ENCODE assay signal across 8 cellular contexts in genomic region chr16:22297114-22297870, GRCh38. TPM values are rescaled to one million over a fixed set of nuclear protein-coding genes. Genes with fewer than 3 reads are reported as not detected.
DNase-seq lines count a peak whose midpoint lies in the region; TF ChIP-seq lines count a peak whose summit lies in the region.

A gene with protein sequence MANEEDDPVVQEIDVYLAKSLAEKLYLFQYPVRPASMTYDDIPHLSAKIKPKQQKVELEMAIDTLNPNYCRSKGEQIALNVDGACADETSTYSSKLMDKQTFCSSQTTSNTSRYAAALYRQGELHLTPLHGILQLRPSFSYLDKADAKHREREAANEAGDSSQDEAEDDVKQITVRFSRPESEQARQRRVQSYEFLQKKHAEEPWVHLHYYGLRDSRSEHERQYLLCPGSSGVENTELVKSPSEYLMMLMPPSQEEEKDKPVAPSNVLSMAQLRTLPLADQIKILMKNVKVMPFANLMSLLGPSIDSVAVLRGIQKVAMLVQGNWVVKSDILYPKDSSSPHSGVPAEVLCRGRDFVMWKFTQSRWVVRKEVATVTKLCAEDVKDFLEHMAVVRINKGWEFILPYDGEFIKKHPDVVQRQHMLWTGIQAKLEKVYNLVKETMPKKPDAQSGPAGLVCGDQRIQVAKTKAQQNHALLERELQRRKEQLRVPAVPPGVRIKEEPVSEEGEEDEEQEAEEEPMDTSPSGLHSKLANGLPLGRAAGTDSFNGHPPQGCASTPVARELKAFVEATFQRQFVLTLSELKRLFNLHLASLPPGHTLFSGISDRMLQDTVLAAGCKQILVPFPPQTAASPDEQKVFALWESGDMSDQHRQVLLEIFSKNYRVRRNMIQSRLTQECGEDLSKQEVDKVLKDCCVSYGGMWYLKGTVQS (plus strand): TSS chr16:22297409. CDS start chr16:22302969, 5,560 bp downstream.

- H3K9me3 ChIP-seq in neural cell (ENCODE audit: low read length) (no peaks in the 10 kb centered on the region), stomach (no peaks in the 10 kb centered on the region)

- no peak for TF ChIP-seq POLR2A in stomach (IDR thresholded peaks at IDR 0.05)

- H3K9ac ChIP-seq in neural cell (ENCODE audit: low read length): peak within 1 kb of the TSS; percentile 90

- in situ Hi-C loops in G401 (cut with HindIII; ENCODE audit: low sequenced_read_pairs): no loop called here

- H3K4me2 ChIP-seq in neural cell (ENCODE audit: low read length): peak within 1 kb of the TSS; percentile 54

- no peaks in the 10 kb centered on the region for H3F3A ChIP-seq in neural cell (ENCODE audit: insufficient read depth, low read length, poor library complexity, severe bottlenecking)

- TF ChIP-seq EP300 in neural cell (conservative IDR thresholded peaks at IDR 0.05; ENCODE audit: poor library complexity, severe bottlenecking) (peak; percentile 73), stomach (IDR thresholded peaks at IDR 0.05) (no peak)

- H3K4me3 ChIP-seq in H7 (ENCODE audit: insufficient read depth, low read depth, low read length): peak within 1 kb of the TSS; percentile 96
- peak within 1 kb of the TSS; percentile 88 for H3K4me3 ChIP-seq in fibroblast of the aortic adventitia (ENCODE audit: low read depth, low read length)
- H3K4me3 ChIP-seq in neural cell (ENCODE audit: low read length): peak within 1 kb of the TSS; percentile 98
- peak within 1 kb of the TSS; percentile 79 to 98 (median 82) for H3K4me3 ChIP-seq in stomach

- H3K36me3 ChIP-seq in H7 (replicated peaks; ENCODE audit: control insufficient read depth, insufficient read depth, low read length): peaks cover 5% of the 10 kb centered on the region
- no peaks in the 10 kb centered on the region for H3K36me3 ChIP-seq in neural cell (ENCODE audit: insufficient read depth, low read length)
- peaks cover 1 to 9% (median 9%) of the 10 kb centered on the region in 4 donors for H3K36me3 ChIP-seq in stomach

- peak within 1 kb of the TSS; percentile 94 for H3K27ac ChIP-seq in neural cell (ENCODE audit: low read length)
- H3K27ac ChIP-seq in stomach: peak within 1 kb of the TSS; percentile 93 to 98 (median 96)

- peak; percentile 97 for TF ChIP-seq RAD21 in neural cell (conservative IDR thresholded peaks at IDR 0.05)

- TF ChIP-seq CTCF in fibroblast of the aortic adventitia (IDR thresholded peaks at IDR 0.05; ENCODE audit: insufficient read depth, low read length) (peak; percentile 76), neural cell (IDR thresholded peaks at IDR 0.05; ENCODE audit: poor library complexity, severe bottlenecking) (peak; percentile 100), stomach (IDR thresholded peaks at IDR 0.05) (peak in 6 of 7 experiments; percentile 36 to 99 (median 89))

- DNase-seq in G401 (ENCODE audit: low spot score): peak; percentile 97
- DNase-seq in H7: peak; percentile 98
- peak; percentile 96 for DNase-seq in M059J (ENCODE audit: low read depth)
- DNase-seq in SHP77 (lab: John Stamatoyannopoulos, UW): peak; percentile 90
- peak; percentile 100 for DNase-seq in activated effector memory CD4-positive, alpha-beta T cell treated with anti-CD3 and anti-CD28 coated beads, Interleukin-2, amount 50 U/mL, for 16 hours
- DNase-seq in fibroblast of the aortic adventitia (ENCODE audit: low read depth): peak; percentile 97
- DNase-seq in stomach: peak; percentile 100

- H3K9me2 ChIP-seq in neural cell (ENCODE audit: insufficient read depth, low read length): no peaks in the 10 kb centered on the region

- peaks cover 18 to 46% (median 35%) of the 10 kb centered on the region in 4 donors for H3K4me1 ChIP-seq in stomach

- intact Hi-C loops in stomach (cut with DNase I; ENCODE audit: low total_unique reads): loop anchor here (5.0 kb wide), 1 partner anchor 95 kb away; no protein-coding TSS in a partner anchor

- H3K79me2 ChIP-seq in neural cell (replicated peaks; ENCODE audit: insufficient read depth, low read length): peaks cover 8% of the 10 kb centered on the region

- 0% methylated on average over 20 to 76 of the region's 76 CpGs for WGBS in stomach, 5 donors

- no peaks in the 10 kb centered on the region for H4K20me1 ChIP-seq in neural cell (ENCODE audit: insufficient read depth)

- H3K27me3 ChIP-seq in H7 (ENCODE audit: control insufficient read depth, insufficient read depth, low read length): no peaks in the 10 kb centered on the region
- no peaks in the 10 kb centered on the region for H3K27me3 ChIP-seq in neural cell (ENCODE audit: insufficient read depth, low read depth, low read length)
- no peaks in the 10 kb centered on the region for H3K27me3 ChIP-seq in stomach

- peak within 1 kb of the TSS; percentile 60 for H2AFZ ChIP-seq in neural cell (ENCODE audit: low read depth, low read length)

TF ChIP-seq in neural cell, 6 proteins besides CTCF, POLR2A, EP300 and RAD21:
- TF ChIP-seq, protein P1, sequence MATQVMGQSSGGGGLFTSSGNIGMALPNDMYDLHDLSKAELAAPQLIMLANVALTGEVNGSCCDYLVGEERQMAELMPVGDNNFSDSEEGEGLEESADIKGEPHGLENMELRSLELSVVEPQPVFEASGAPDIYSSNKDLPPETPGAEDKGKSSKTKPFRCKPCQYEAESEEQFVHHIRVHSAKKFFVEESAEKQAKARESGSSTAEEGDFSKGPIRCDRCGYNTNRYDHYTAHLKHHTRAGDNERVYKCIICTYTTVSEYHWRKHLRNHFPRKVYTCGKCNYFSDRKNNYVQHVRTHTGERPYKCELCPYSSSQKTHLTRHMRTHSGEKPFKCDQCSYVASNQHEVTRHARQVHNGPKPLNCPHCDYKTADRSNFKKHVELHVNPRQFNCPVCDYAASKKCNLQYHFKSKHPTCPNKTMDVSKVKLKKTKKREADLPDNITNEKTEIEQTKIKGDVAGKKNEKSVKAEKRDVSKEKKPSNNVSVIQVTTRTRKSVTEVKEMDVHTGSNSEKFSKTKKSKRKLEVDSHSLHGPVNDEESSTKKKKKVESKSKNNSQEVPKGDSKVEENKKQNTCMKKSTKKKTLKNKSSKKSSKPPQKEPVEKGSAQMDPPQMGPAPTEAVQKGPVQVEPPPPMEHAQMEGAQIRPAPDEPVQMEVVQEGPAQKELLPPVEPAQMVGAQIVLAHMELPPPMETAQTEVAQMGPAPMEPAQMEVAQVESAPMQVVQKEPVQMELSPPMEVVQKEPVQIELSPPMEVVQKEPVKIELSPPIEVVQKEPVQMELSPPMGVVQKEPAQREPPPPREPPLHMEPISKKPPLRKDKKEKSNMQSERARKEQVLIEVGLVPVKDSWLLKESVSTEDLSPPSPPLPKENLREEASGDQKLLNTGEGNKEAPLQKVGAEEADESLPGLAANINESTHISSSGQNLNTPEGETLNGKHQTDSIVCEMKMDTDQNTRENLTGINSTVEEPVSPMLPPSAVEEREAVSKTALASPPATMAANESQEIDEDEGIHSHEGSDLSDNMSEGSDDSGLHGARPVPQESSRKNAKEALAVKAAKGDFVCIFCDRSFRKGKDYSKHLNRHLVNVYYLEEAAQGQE (IDR thresholded peaks at IDR 0.05; ENCODE audit: borderline replicate concordance): peak; percentile 53
- TF ChIP-seq SMC3 (conservative IDR thresholded peaks at IDR 0.05; ENCODE audit: poor library complexity) (peak; percentile 87), TAF1 (IDR thresholded peaks at IDR 0.05; ENCODE audit: low read depth) (peak; percentile 60), POLR2AphosphoS5 (IDR thresholded peaks at IDR 0.05) (peak; percentile 80), MXI1 (conservative IDR thresholded peaks at IDR 0.05; ENCODE audit: poor library complexity, severe bottlenecking) (peak; percentile 96), EZH2 (IDR thresholded peaks at IDR 0.05; ENCODE audit: borderline replicate concordance, insufficient read depth, low read length, poor library complexity, severe bottlenecking) (no peak)

RNA-seq across cellular contexts. Expression of the gene that starts here (rescaled TPM):
- 37.7 and 54.2 TPM in 2 replicates for total RNA-seq in G401 (2014; rRNA removed; shearing (Covaris generic))
- 91.5 and 99.6 TPM in 2 replicates for total RNA-seq in H7 (2014; rRNA removed; shearing (Covaris generic))
- 21.2 and 43.5 TPM in 2 replicates for total RNA-seq in M059J (2014; rRNA removed; shearing (Covaris generic))
- total RNA-seq in fibroblast of the aortic adventitia (ENCODE audit: low replicate concordance) (8.6 and 29.5 TPM in 2 replicates), stomach (10 to 100 TPM; 51.3 to 99.1 (median 76.5) TPM)
- polyA plus RNA-seq in neural cell (34.0 and 47.4 TPM in 2 replicates), stomach (10 to 100 TPM; 13.1 to 19.3 (median 16.2) TPM)
- polyA minus RNA-seq in neural cell: 30.2 and 35.2 TPM in 2 replicates

Comparison
In these comparisons a context has a peak if more than half of its experiments do, and no peak if none do; other contexts are left out.
1. Peak in every context shown above with its lines: DNase-seq, H3K4me3 ChIP-seq and H3K27ac ChIP-seq.